In the genomic region with DNA sequence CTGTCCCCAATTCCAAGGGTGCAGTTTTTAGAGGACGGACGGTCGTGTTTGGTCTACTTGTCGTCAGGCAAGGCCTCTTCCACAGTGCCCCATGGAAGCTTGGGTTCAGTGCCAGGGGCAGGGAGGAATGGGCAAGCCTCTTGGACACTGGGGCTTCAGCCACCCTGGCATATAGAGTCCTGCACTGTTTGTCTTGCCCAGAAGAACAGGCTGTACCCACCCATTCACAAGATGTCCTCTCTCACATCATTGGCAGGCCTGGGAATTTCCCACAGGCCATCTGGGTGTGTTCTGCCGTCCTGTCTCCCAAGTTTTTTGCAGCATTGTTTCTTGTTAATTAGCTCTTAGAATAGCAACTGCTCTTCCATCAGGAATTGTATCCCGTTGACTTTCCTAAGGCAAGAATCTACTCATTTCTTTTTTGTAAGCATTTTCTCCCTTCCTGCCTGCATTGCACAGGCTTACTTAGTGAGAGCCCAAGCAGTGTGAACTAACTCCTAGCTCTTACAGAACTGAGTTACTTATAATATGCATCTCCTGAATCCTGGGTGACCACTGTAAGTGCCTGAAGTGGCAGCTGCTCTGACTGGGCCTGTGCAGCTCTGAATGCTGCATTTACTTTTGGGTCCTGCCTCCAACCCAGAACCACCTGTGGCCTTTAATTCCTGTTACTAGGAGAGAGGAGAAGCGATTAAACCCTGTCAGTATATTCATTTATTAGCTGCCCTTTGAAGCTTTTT, we compare ENCODE assay signal across 2 cellular contexts.
TF ChIP-seq lines count a peak whose summit lies in the region.

No MANE protein-coding gene starts in this region.

TF ChIP-seq in endothelial cell of umbilical vein, 7 proteins besides CTCF, POLR2A, EP300 and RAD21:
- TF ChIP-seq FOS (IDR thresholded peaks at IDR 0.05; ENCODE audit: borderline replicate concordance, insufficient read depth, low read length) (no peak), MYC (IDR thresholded peaks at IDR 0.05; ENCODE audit: low read depth, low read length) (no peak), GATA2 (IDR thresholded peaks at IDR 0.05; ENCODE audit: insufficient read depth, insufficient read length, low read depth, low read length) (no peak), JUN (IDR thresholded peaks at IDR 0.05; ENCODE audit: borderline replicate concordance, insufficient read depth, insufficient read length, low read depth) (no peak)

TF ChIP-seq in SK-N-SH, 30 proteins besides CTCF, POLR2A, EP300 and RAD21:
- TF ChIP-seq MXI1 (IDR thresholded peaks at IDR 0.05; ENCODE audit: low read depth, low read length) (no peak), SIN3A (IDR thresholded peaks at IDR 0.05; ENCODE audit: borderline replicate concordance, low read depth, low read length) (no peak), TAF1 (IDR thresholded peaks at IDR 0.05; ENCODE audit: borderline replicate concordance, low read depth, low read length) (no peak), CHD2 (IDR thresholded peaks at IDR 0.05; ENCODE audit: low read length, partially characterized antibody) (no peak)
TF ChIP-seq in SK-N-SH: peak in this region for 0.
